ENCODE assay signal across 8 cellular contexts in the genomic region with DNA sequence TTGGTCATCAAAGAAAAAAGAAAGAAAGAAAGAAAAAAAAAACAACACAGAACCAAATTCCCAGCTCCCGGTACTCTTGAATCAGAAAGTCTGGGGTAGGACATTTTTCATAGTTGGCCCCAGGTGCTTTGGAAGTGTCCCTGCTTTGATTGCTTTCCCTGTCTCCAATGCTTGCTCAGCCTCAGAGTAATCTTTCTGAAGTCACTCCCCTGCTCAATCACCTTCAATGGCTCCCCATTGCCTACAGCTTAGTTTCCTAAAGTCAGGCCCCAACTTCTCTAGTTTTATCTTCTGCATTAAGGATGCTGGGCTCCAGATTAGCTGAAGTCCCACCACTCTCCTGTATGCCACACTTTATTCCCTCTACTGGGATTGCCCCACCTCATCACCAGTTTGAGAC. TPM values are rescaled to one million over a fixed set of nuclear protein-coding genes. Genes with fewer than 3 reads are reported as not detected.
"Had no signal": no experiment of that assay in that cellular context is flagged by ENCODE, and none has a peak within 500 bp of the region (broad histone marks: within the 10 kb centered on the region; RNA-seq: fewer than 3 reads in every experiment).

No MANE protein-coding gene starts in this region.

- H3K9me3 ChIP-seq: HAP-1 had no signal

- H3K4me1 Mint-ChIP-seq: IgD-negative memory B cell had no signal

- DNase-seq: H7, KG1 had no signal

- H3K4me2 ChIP-seq: GM23338 had no signal

- H3K36me3 ChIP-seq: HAP-1 had no signal

- H3K27ac Mint-ChIP-seq: GM23338, IgD-negative memory B cell had no signal

- H3K4me3 ChIP-seq: GM23338, HAP-1 had no signal

- ATAC-seq: GM23338, HCT116, HepG2 had no signal

- H3K27ac ChIP-seq: HL-60 had no signal

- H3K4me3 Mint-ChIP-seq: GM23338, IgD-negative memory B cell had no signal

- H3K9me3 Mint-ChIP-seq: GM23338 had no signal

- FAIRE-seq: HepG2 had no signal

- H3K36me3 Mint-ChIP-seq: IgD-negative memory B cell had no signal

- H2AFZ ChIP-seq: GM23338 had no signal

- H3K4me1 ChIP-seq: HAP-1 had no signal

RNA-seq across cellular contexts. Expression of a gene that starts 17.1 kb away (rescaled TPM):
- total RNA-seq: GM23338, H7 had no signal
- polyA plus RNA-seq: GM23338, IgD-negative memory B cell had no signal
